Comparison of ENCODE assay signal across 8 cellular contexts in the genomic region with DNA sequence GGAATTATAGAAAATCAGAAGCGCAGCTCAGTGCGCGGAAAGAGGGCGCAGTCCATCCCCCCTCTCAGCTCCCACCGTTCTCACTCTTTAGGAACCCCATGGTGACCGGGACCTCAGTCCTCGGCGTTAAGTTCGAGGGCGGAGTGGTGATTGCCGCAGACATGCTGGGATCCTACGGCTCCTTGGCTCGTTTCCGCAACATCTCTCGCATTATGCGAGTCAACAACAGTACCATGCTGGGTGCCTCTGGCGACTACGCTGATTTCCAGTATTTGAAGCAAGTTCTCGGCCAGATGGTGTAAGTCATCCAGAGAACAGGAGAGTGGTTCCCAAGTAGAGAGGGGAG. TPM values are rescaled to one million over a fixed set of nuclear protein-coding genes. Genes with fewer than 3 reads are reported as not detected.
A peak's percentile ranks its signal among the peaks of the same experiment; 100 is the strongest.
DNase-seq lines count a peak whose midpoint lies in the region; ATAC-seq, FAIRE-seq and TF ChIP-seq lines count a peak whose summit lies in the region.

No MANE protein-coding gene starts in this region.

- H3K4ac ChIP-seq in H1 (replicated peaks; ENCODE audit: insufficient read length, low read depth, low read length): peak overlapping the region; percentile 2

- FAIRE-seq in H1 (lab: Jason Lieb, UNC): no peak

- H3K56ac ChIP-seq in H1 (replicated peaks; ENCODE audit: insufficient read length, low read depth, low read length): peak overlapping the region; percentile 80

- TF ChIP-seq CTCF in H1 (IDR thresholded peaks at IDR 0.05; ENCODE audit: control extremely low read depth in 1 of 3, insufficient read depth in 1 of 3, low read depth in 1 of 3, low read length in 3 of 3) (no peak), transverse colon (IDR thresholded peaks at IDR 0.05) (no peak)

- POLR2A ChIA-PET in H1 (lab: Charles Lee; ENCODE audit: partially characterized antibody): interaction anchor here (0.6 to 5.1 kb wide), 32 partner anchors 12 to 225 kb away, joined by 3 to 42 read pairs (median 5); a partner anchor contains a TSS

- in situ Hi-C loops in transverse colon (cut with MboI; ENCODE audit: low pct_ligation_motif_present in 1 of 4, low pct_unique_long_range_greater_than_20kb in 1 of 4, low sequenced_read_pairs in 3 of 4): loop anchor here in 1 of 4 donors (10.0 kb wide), 1 partner anchor 95 kb away; no protein-coding TSS in a partner anchor

- H2BK20ac ChIP-seq in H1 (ENCODE audit: low read length): no peak overlapping the region

- H3K79me1 ChIP-seq in H1 (ENCODE audit: low read depth, low read length): peaks cover 11% of the 10 kb centered on the region

- no peak overlapping the region for H2BK120ac ChIP-seq in H1 (replicated peaks; ENCODE audit: low read depth, low read length)

- 0 out of 2 replicates have a peak, but pooled peaks cover 3% of the 10 kb centered on the region for H3K23me2 ChIP-seq in H1 (ENCODE audit: low read depth, low read length)

- 2% methylated on average over 19 of the region's 19 CpGs; no CpG with 5 or more reads in 1 of the 2 experiments for WGBS in H1 (ENCODE audit: extremely low coverage in 1 of 2, insufficient coverage in 1 of 2, insufficient read length in 1 of 2, insufficient replicate concordance in 2 of 2, low coverage in 1 of 2, low lambda C conversion rate in 2 of 2, missing lambda C conversion rate in 1 of 2), 2 experiments
- 1% methylated on average over 19 of the region's 19 CpGs; no CpG with 5 or more reads in 1 of the 2 donors for WGBS in transverse colon (ENCODE audit: low coverage in 1 of 2), 2 donors

- no peak overlapping the region for H3K14ac ChIP-seq in H1 (ENCODE audit: insufficient read length)

- H3K4me2 ChIP-seq in H1 (ENCODE audit: insufficient read depth in 1 of 2, low read depth in 2 of 2, low read length in 2 of 2): peak overlapping the region; percentile 67 to 82

- H3K4me1 ChIP-seq in H1 (replicated peaks in 1 of 4; ENCODE audit: control insufficient read depth in 3 of 4, insufficient read depth in 4 of 4, low read length in 3 of 4): peaks cover 0 to 4% (median under 1%) of the 10 kb centered on the region in 4 experiments; a peak in 3 of 7 replicates
- peaks cover 23% of the 10 kb centered on the region for H3K4me1 ChIP-seq in mononuclear cell (ENCODE audit: insufficient read depth, low read length)
- peaks cover 7 to 17% (median 8%) of the 10 kb centered on the region in 4 donors for H3K4me1 ChIP-seq in transverse colon

- peak overlapping the region; percentile 89; the same call in 1 of the 2 replicates for H3K18ac ChIP-seq in H1 (ENCODE audit: extremely low read depth, low read length)

- H3K36me3 ChIP-seq in H1 (ENCODE audit: control insufficient read depth in 2 of 4, insufficient read depth in 4 of 4, low read length in 3 of 4) (peaks cover 20 to 35% (median 24%) of the 10 kb centered on the region in 4 experiments), transverse colon (peaks cover 0 to 16% (median 4%) of the 10 kb centered on the region in 4 donors)

- TF ChIP-seq RAD21 in H1 (IDR thresholded peaks at IDR 0.05 in 1 of 2, conservative IDR thresholded peaks at IDR 0.05 in 1 of 2; ENCODE audit: low read depth in 2 of 2, low read length in 2 of 2): no peak

- H3K27me3 ChIP-seq in H1 (replicated peaks in 1 of 4; ENCODE audit: control insufficient read depth in 3 of 4, extremely low read depth in 1 of 4, insufficient read depth in 3 of 4, low read length in 3 of 4) (no peaks in the 10 kb centered on the region), mononuclear cell (ENCODE audit: insufficient read depth, low read length) (no peaks in the 10 kb centered on the region), transverse colon (no peaks in the 10 kb centered on the region)

- H2AK5ac ChIP-seq in H1 (ENCODE audit: low read depth, low read length): peak overlapping the region; percentile 78; the same call in 1 of the 2 replicates

- DNase-seq in AG08395 (ENCODE audit: low spot score): peak; percentile 28
- DNase-seq in H1 (ENCODE audit: low read depth in 1 of 2, low spot score in 2 of 2): no peak
- no peak for DNase-seq in transverse colon
- no peak for DNase-seq in SK-N-DZ (ENCODE audit: low spot score)
- DNase-seq in NCI-H2107 (lab: John Stamatoyannopoulos, UW): no peak

- H3K9me3 ChIP-seq in H1 (ENCODE audit: insufficient read depth in 2 of 2, low read depth in 1 of 2, low read length in 1 of 2) (no peaks in the 10 kb centered on the region), mononuclear cell (ENCODE audit: low read depth, low read length) (no peaks in the 10 kb centered on the region), transverse colon (no peaks in the 10 kb centered on the region)

- TF ChIP-seq POLR2A in H1 (IDR thresholded peaks at IDR 0.05; ENCODE audit: control extremely low read depth in 1 of 2, low read depth in 2 of 2, low read length in 2 of 2) (no peak), transverse colon (IDR thresholded peaks at IDR 0.05) (no peak)

- H3K27ac ChIP-seq in H1 (ENCODE audit: low read depth, low read length): peak overlapping the region; percentile 85
- peak overlapping the region; percentile 89 to 97 (median 92) for H3K27ac ChIP-seq in transverse colon

- no peak overlapping the region; the same call in 1 of the 2 replicates for H2BK15ac ChIP-seq in H1 (ENCODE audit: low read length)

- peaks cover 5 to 14% of the 10 kb centered on the region in 2 experiments for H4K20me1 ChIP-seq in H1 (replicated peaks in 1 of 2; ENCODE audit: control insufficient read depth in 1 of 2, insufficient read depth in 2 of 2, low read length in 2 of 2)

- intact Hi-C loops in transverse colon (cut with DNase I; ENCODE audit: low total_unique reads): loop anchor here (2.0 kb wide), 1 partner anchor 27 kb away; a partner anchor contains a TSS

- peak overlapping the region; percentile 71; the same call in 1 of the 2 replicates for H2BK12ac ChIP-seq in H1 (ENCODE audit: low read depth, low read length)

- TF ChIP-seq EP300 in H1 (IDR thresholded peaks at IDR 0.05; ENCODE audit: borderline replicate concordance in 1 of 2, low read depth in 2 of 2, low read length in 2 of 2) (no peak), transverse colon (IDR thresholded peaks at IDR 0.05; ENCODE audit: low read depth) (no peak)

- peak overlapping the region; percentile 88 to 99 (median 96) for H3K4me3 ChIP-seq in H1 (ENCODE audit: extremely low read depth in 1 of 4, insufficient read depth in 2 of 4, low read depth in 3 of 4, low read length in 4 of 4)
- H3K4me3 ChIP-seq in mononuclear cell (ENCODE audit: low read length): peak overlapping the region; percentile 99
- peak overlapping the region; percentile 78 to 100 (median 83) for H3K4me3 ChIP-seq in transverse colon

- peak overlapping the region; percentile 96; the same call in 1 of the 2 replicates for H4K8ac ChIP-seq in H1 (ENCODE audit: extremely low read depth, insufficient read depth, low read length)

- H2AFZ ChIP-seq in H1 (ENCODE audit: low read length): no peak overlapping the region

- peak overlapping the region; percentile 66 for H4K91ac ChIP-seq in H1 (replicated peaks; ENCODE audit: insufficient read length, low read length)

- CTCF ChIA-PET in H1 (lab: Charles Lee; ENCODE audit: partially characterized antibody): interaction anchor here (0.6 to 3.1 kb wide), 8 partner anchors 13 to 99 kb away, joined by 3 to 10 read pairs (median 4); no protein-coding TSS in a partner anchor

- H3K9ac ChIP-seq in H1 (replicated peaks in 1 of 4; ENCODE audit: extremely low read depth in 1 of 4, low read depth in 3 of 4, low read length in 3 of 4): peak overlapping the region; percentile 87 to 92 (median 89)

- H3K79me2 ChIP-seq in H1 (ENCODE audit: control insufficient read depth in 1 of 2, insufficient read depth in 2 of 2, low read length in 2 of 2): peaks cover 9 to 15% of the 10 kb centered on the region in 2 experiments; a peak in 3 of 4 replicates

- peak overlapping the region; percentile 92 for H4K5ac ChIP-seq in H1 (ENCODE audit: insufficient read length, low read depth, low read length)

- ATAC-seq in GM21825 (IDR thresholded peaks at IDR 0.05; ENCODE audit: unreplicated experiment) (peak; percentile 12), SK-N-SH treated with all-trans-retinoic acid at 6 μM for 48 hours (peak; percentile 44)

- H2BK5ac ChIP-seq in H1 (ENCODE audit: low read depth, low read length): peak overlapping the region; percentile 92

- no peak overlapping the region for H3K23ac ChIP-seq in H1 (ENCODE audit: insufficient read length)

RNA-seq across cellular contexts. Expression of a gene that starts 0.5 kb away (rescaled TPM):
- total RNA-seq in H1 (2021; fragmentation: NEBNext Ultra II Directional; extraction: Animal tissue kit (Norgen Biotek cat#: 25700)): 422 and 430 TPM in 2 replicates
- polyA plus RNA-seq in H1 (2011; rRNA removed): 1,009 and 1,098 TPM in 2 replicates
- 783 TPM for polyA plus RNA-seq in H1 (2011; cell fraction: cytosol; rRNA removed)
- 763 TPM for polyA plus RNA-seq in H1 (2011; cell fraction: nucleus; rRNA removed)
- 517 to 666 TPM (median 572 TPM) in 4 replicates for polyA plus RNA-seq in H1 (2012, experiment 1 of 2)
- 709 TPM for polyA plus RNA-seq in H1 (2012, experiment 2 of 2)
- 472 TPM for polyA plus RNA-seq in H1 (2013, experiment 1 of 2)
- polyA plus RNA-seq in H1 (2013, experiment 2 of 2): 465 TPM
- 467 and 489 TPM in 2 replicates for polyA minus RNA-seq in H1 (2011; rRNA and poly(A)+ RNA removed)
- polyA minus RNA-seq in H1 (2011; cell fraction: cytosol; rRNA and poly(A)+ RNA removed): 239 TPM
- polyA minus RNA-seq in H1 (2011; cell fraction: nucleus; rRNA and poly(A)+ RNA removed): 135 TPM
- 148 TPM for total RNA-seq in mononuclear cell
- total RNA-seq in transverse colon: 100 to 1,000 TPM in 3 of 4 donors, 10 to 100 TPM in 1; 84.4 to 188 (median 140) TPM
- polyA plus RNA-seq in SK-N-DZ (2014; cell fraction: cytosol; rRNA removed): 577 and 606 TPM in 2 replicates
- polyA plus RNA-seq in SK-N-DZ (2014; cell fraction: nucleus; rRNA removed): 584 and 729 TPM in 2 replicates

RNA-seq across cellular contexts. Expression of a gene that starts 27.4 kb away (rescaled TPM):
- 15.3 and 20.0 TPM in 2 replicates for total RNA-seq in H1 (2021; fragmentation: NEBNext Ultra II Directional; extraction: Animal tissue kit (Norgen Biotek cat#: 25700))
- polyA plus RNA-seq in H1 (2011; rRNA removed): 32.4 and 39.4 TPM in 2 replicates
- polyA plus RNA-seq in H1 (2011; cell fraction: cytosol; rRNA removed): 39.9 TPM
- polyA plus RNA-seq in H1 (2011; cell fraction: nucleus; rRNA removed): 120 TPM
- 22.5 to 28.2 TPM (median 25.5 TPM) in 4 replicates for polyA plus RNA-seq in H1 (2012, experiment 1 of 2)
- polyA plus RNA-seq in H1 (2012, experiment 2 of 2): 18.5 TPM
- polyA plus RNA-seq in H1 (2013, experiment 1 of 2): 11.7 TPM
- polyA plus RNA-seq in H1 (2013, experiment 2 of 2): 10.3 TPM
- 18.6 and 27.3 TPM in 2 replicates for polyA minus RNA-seq in H1 (2011; rRNA and poly(A)+ RNA removed)
- 12.6 TPM for polyA minus RNA-seq in H1 (2011; cell fraction: cytosol; rRNA and poly(A)+ RNA removed)
- polyA minus RNA-seq in H1 (2011; cell fraction: nucleus; rRNA and poly(A)+ RNA removed): 12.8 TPM
- total RNA-seq in mononuclear cell: not detected
- 1,000 to 10,000 TPM; 1,079 to 3,856 (median 3,214) TPM for total RNA-seq in transverse colon
- 14.7 and 21.7 TPM in 2 replicates for polyA plus RNA-seq in SK-N-DZ (2014; cell fraction: cytosol; rRNA removed)
- 48.6 and 48.9 TPM in 2 replicates for polyA plus RNA-seq in SK-N-DZ (2014; cell fraction: nucleus; rRNA removed)

RNA-seq across cellular contexts. Expression of a gene that starts 52.8 kb away (rescaled TPM):
- 57.6 and 59.7 TPM in 2 replicates for total RNA-seq in H1 (2021; fragmentation: NEBNext Ultra II Directional; extraction: Animal tissue kit (Norgen Biotek cat#: 25700))
- 27.8 and 29.9 TPM in 2 replicates for polyA plus RNA-seq in H1 (2011; rRNA removed)
- 47.2 TPM for polyA plus RNA-seq in H1 (2011; cell fraction: cytosol; rRNA removed)
- polyA plus RNA-seq in H1 (2011; cell fraction: nucleus; rRNA removed): 120 TPM
- polyA plus RNA-seq in H1 (2012, experiment 1 of 2): 42.3 to 70.4 TPM (median 49.2 TPM) in 4 replicates
- polyA plus RNA-seq in H1 (2012, experiment 2 of 2): 20.4 TPM
- polyA plus RNA-seq in H1 (2013, experiment 1 of 2): 34.9 TPM
- 34.7 TPM for polyA plus RNA-seq in H1 (2013, experiment 2 of 2)
- 121 and 134 TPM in 2 replicates for polyA minus RNA-seq in H1 (2011; rRNA and poly(A)+ RNA removed)
- 38.2 TPM for polyA minus RNA-seq in H1 (2011; cell fraction: cytosol; rRNA and poly(A)+ RNA removed)
- 39.0 TPM for polyA minus RNA-seq in H1 (2011; cell fraction: nucleus; rRNA and poly(A)+ RNA removed)
- total RNA-seq in mononuclear cell (45.7 TPM), transverse colon (10 to 100 TPM; 17.7 to 61.0 (median 35.4) TPM)
- 74.4 and 80.4 TPM in 2 replicates for polyA plus RNA-seq in SK-N-DZ (2014; cell fraction: cytosol; rRNA removed)
- polyA plus RNA-seq in SK-N-DZ (2014; cell fraction: nucleus; rRNA removed): 226 and 232 TPM in 2 replicates

RNA-seq across cellular contexts. Expression of a gene that starts 59.4 kb away (rescaled TPM):
- 105 and 109 TPM in 2 replicates for total RNA-seq in H1 (2021; fragmentation: NEBNext Ultra II Directional; extraction: Animal tissue kit (Norgen Biotek cat#: 25700))
- 66.4 and 69.7 TPM in 2 replicates for polyA plus RNA-seq in H1 (2011; rRNA removed)
- polyA plus RNA-seq in H1 (2011; cell fraction: cytosol; rRNA removed): 46.1 TPM
- polyA plus RNA-seq in H1 (2011; cell fraction: nucleus; rRNA removed): 145 TPM
- 55.6 to 61.6 TPM (median 57.5 TPM) in 4 replicates for polyA plus RNA-seq in H1 (2012, experiment 1 of 2)
- polyA plus RNA-seq in H1 (2012, experiment 2 of 2): 9.3 TPM
- polyA plus RNA-seq in H1 (2013, experiment 1 of 2): 52.3 TPM
- polyA plus RNA-seq in H1 (2013, experiment 2 of 2): 40.6 TPM
- polyA minus RNA-seq in H1 (2011; rRNA and poly(A)+ RNA removed): 183 and 207 TPM in 2 replicates
- 75.4 TPM for polyA minus RNA-seq in H1 (2011; cell fraction: cytosol; rRNA and poly(A)+ RNA removed)
- 133 TPM for polyA minus RNA-seq in H1 (2011; cell fraction: nucleus; rRNA and poly(A)+ RNA removed)
- total RNA-seq in mononuclear cell (48.0 TPM), transverse colon (10 to 100 TPM; 44.1 to 90.9 (median 72.7) TPM)
- polyA plus RNA-seq in SK-N-DZ (2014; cell fraction: cytosol; rRNA removed): 30.7 and 35.4 TPM in 2 replicates
- polyA plus RNA-seq in SK-N-DZ (2014; cell fraction: nucleus; rRNA removed): 65.6 and 111 TPM in 2 replicates

Comparison
In these comparisons a context has a peak if more than half of its experiments do, and no peak if none do; other contexts are left out.
1. RNA of a gene that starts 27.4 kb away (total RNA-seq): 1,079 to 3,856 TPM in transverse colon; 15.3 to 20.0 TPM in H1 and not detected in mononuclear cell (single experiment); every median in the first group is over 10 times any median in the second.
2. Peak in every context shown above with its lines, with median percentiles within 50 percentile points of each other: H3K4me3 ChIP-seq.